7 cellular contexts compared by ENCODE assay signal in genomic region chr5:181203842-181204560, GRCh38. TPM values are rescaled to one million over a fixed set of nuclear protein-coding genes. Genes with fewer than 3 reads are reported as not detected.
DNase-seq lines count a peak whose midpoint lies in the region; ATAC-seq lines count a peak whose summit lies in the region.
"Had no signal": no experiment of that assay in that cellular context is flagged by ENCODE, and none has a peak within 500 bp of the region (broad histone marks: within the 10 kb centered on the region; RNA-seq: fewer than 3 reads in every experiment).

No MANE protein-coding gene starts in this region.

- peaks cover 25% of the 10 kb centered on the region for H3K4me1 ChIP-seq in skeletal muscle satellite cell (ENCODE audit: control insufficient read depth, insufficient read depth, low read length)

- H3K36me3 ChIP-seq in MG63, result peaks cover 4% of the 10 kb centered on the region
- H3K36me3 ChIP-seq in skeletal muscle satellite cell (ENCODE audit: insufficient read depth, low read length), result no peaks in the 10 kb centered on the region

- H3K9ac ChIP-seq in skeletal muscle satellite cell (ENCODE audit: low read depth, low read length), result peak overlapping the region; percentile 30

- H3K27me3 ChIP-seq in MG63 (no peaks in the 10 kb centered on the region), skeletal muscle satellite cell (ENCODE audit: control insufficient read depth, insufficient read depth, low read length) (no peaks in the 10 kb centered on the region)

- H3K9me3 ChIP-seq in MG63, result no peaks in the 10 kb centered on the region
- no peaks in the 10 kb centered on the region for H3K9me3 ChIP-seq in skeletal muscle satellite cell (replicated peaks; ENCODE audit: low read length)

- ATAC-seq in GM19023 (IDR thresholded peaks at IDR 0.05; ENCODE audit: unreplicated experiment), result no peak

- H3K27ac ChIP-seq in epithelial cell of prostate, result peak overlapping the region; percentile 83
- no peak overlapping the region for H3K27ac ChIP-seq in caudate nucleus (ENCODE audit: low read depth, low read length)

- DNase-seq in MG63 (peak; percentile 49), epithelial cell of prostate (ENCODE audit: low read depth, low spot score) (no peak), NCI-H2171 treated with DMSO at 0.1 percent for 48 hours (lab: John Stamatoyannopoulos, UW) (no peak), caudate nucleus (lab: John Stamatoyannopoulos, UW) (no peak)
- DNase-seq: activated CD4-positive, alpha-beta T cell treated with anti-CD3 and anti-CD28 coated beads for 48 hours had no signal

- H3K4me3 ChIP-seq in MG63, result peak overlapping the region; percentile 75
- H3K4me3 ChIP-seq in skeletal muscle satellite cell (ENCODE audit: low read length), result peak overlapping the region; percentile 71

- peak overlapping the region; percentile 81 for H3K4me2 ChIP-seq in skeletal muscle satellite cell (ENCODE audit: low read length)

RNA-seq across cellular contexts. Expression of gene TRIM7, which starts 1.0 kb away (rescaled TPM):
- total RNA-seq in MG63 (2014; rRNA removed; shearing (Covaris generic); ENCODE audit: low replicate concordance), result 15.6 and 22.6 TPM in 2 replicates
- total RNA-seq in skeletal muscle satellite cell (2012; rRNA removed), result 4.6 and 6.8 TPM in 2 replicates

RNA-seq across cellular contexts. Expression of gene TRIM41, which starts 19.1 kb away (rescaled TPM):
- total RNA-seq in MG63 (2014; rRNA removed; shearing (Covaris generic); ENCODE audit: low replicate concordance), result 31.9 and 43.0 TPM in 2 replicates
- total RNA-seq in skeletal muscle satellite cell (2012; rRNA removed), result 11.4 and 12.5 TPM in 2 replicates

RNA-seq across cellular contexts. Expression of gene RACK1, which starts 39.7 kb away (rescaled TPM):
- total RNA-seq in MG63 (2014; rRNA removed; shearing (Covaris generic); ENCODE audit: low replicate concordance), result 8,781 and 10,327 TPM in 2 replicates
- 4,235 and 6,485 TPM in 2 replicates for total RNA-seq in skeletal muscle satellite cell (2012; rRNA removed)

RNA-seq across cellular contexts. Expression of gene OR2V2, which starts 56.6 kb away (rescaled TPM):
- total RNA-seq in MG63 (2014; rRNA removed; shearing (Covaris generic); ENCODE audit: low replicate concordance), result not detected in 2 replicates
- not detected in 2 replicates for total RNA-seq in skeletal muscle satellite cell (2012; rRNA removed)

RNA-seq across cellular contexts. Expression of gene TRIM52, which starts 56.9 kb away (rescaled TPM):
- total RNA-seq in MG63 (2014; rRNA removed; shearing (Covaris generic); ENCODE audit: low replicate concordance), result 3.9 and 5.8 TPM in 2 replicates
- total RNA-seq in skeletal muscle satellite cell (2012; rRNA removed), result 5.2 and 10.1 TPM in 2 replicates
